In genomic region chr4:90120815-90121214, GRCh38 we compare ENCODE assay signal across 22 cellular contexts. TPM values are rescaled to one million over a fixed set of nuclear protein-coding genes. Genes with fewer than 3 reads are reported as not detected.
"Had no signal": no experiment of that assay in that cellular context is flagged by ENCODE, and none has a peak within 500 bp of the region (broad histone marks: within the 10 kb centered on the region; RNA-seq: fewer than 3 reads in every experiment).

No MANE protein-coding gene starts in this region.

- ATAC-seq: activated T-cell treated with anti-CD3 and anti-CD28 coated beads, Interleukin-2, amount 50 U/mL, for 72 hours; Panc1; Right ventricle myocardium inferior had no signal

- DNase-seq: activated CD4-positive, alpha-beta memory T cell treated with anti-CD3 and anti-CD28 coated beads, Interleukin-2, amount 10 ng/mL, durations not matched to agents 7 days and 5 days; activated CD4-positive, alpha-beta T cell treated with anti-CD3 and anti-CD28 coated beads, Interleukin-2, amount 50 U/mL, for 1 hour; activated CD4-positive, CD25-positive, alpha-beta regulatory T cell; activated CD8-positive, alpha-beta memory T cell treated with anti-CD3 and anti-CD28 coated beads, Interleukin-2, amount 50 U/mL, for 4 hours; activated gamma-delta T cell treated with Interleukin-2 at 50 U/mL for 16 hours; activated naive CD4-positive, alpha-beta T cell treated with anti-CD3 and anti-CD28 coated beads, Interleukin-2, amount 10 ng/mL, durations not matched to agents 7 days and 5 days; activated naive CD8-positive, alpha-beta T cell treated with anti-CD3 and anti-CD28 coated beads for 36 hours; activated T-cell treated with anti-CD3 and anti-CD28 coated beads, Interleukin-2, amount 50 U/mL, for 72 hours; brain microvascular endothelial cell; MG63; NCI-H1436; NCI-H2029 treated with DMSO at 0.1 percent for 48 hours; NCI-H774; RPMI8226; T-helper 1 cell had no signal

- H3K27me3 ChIP-seq: brain microvascular endothelial cell had no signal

- H3K27ac ChIP-seq: brain microvascular endothelial cell, cardiac muscle cell, SK-N-MC, VCaP had no signal

- H3K4me3 ChIP-seq: cardiac muscle cell, MG63, SK-N-MC had no signal

- H3K36me3 ChIP-seq: brain microvascular endothelial cell, cardiac muscle cell, MG63 had no signal

- H3K9me3 ChIP-seq: MG63 had no signal

RNA-seq across cellular contexts. Expression of gene CCSER1, which starts 6.4 kb away (rescaled TPM):
- total RNA-seq: activated T-helper 2 cell treated with anti-CD3 and anti-CD28 coated beads, Interferon-gamma antibody, Interleukin-2, Interleukin-4, amounts not matched to agents 10 μg/mL and 5 μg/mL and 100 μg/mL, durations not matched to agents 14 hours and 24 hours and 36 hours; T-helper 2 cell treated with Interferon-gamma antibody and Interleukin-4, amounts not matched to agents 100 ng/mL and 5 ng/mL, for 36 hours had no signal
